In genomic region chr2:69646714-69647113, GRCh38 we compare ENCODE assay signal across 18 cellular contexts. TPM values are rescaled to one million over a fixed set of nuclear protein-coding genes. Genes with fewer than 3 reads are reported as not detected.
DNase-seq lines count a peak whose midpoint lies in the region; ATAC-seq and TF ChIP-seq lines count a peak whose summit lies in the region.
"Had no signal": no experiment of that assay in that cellular context is flagged by ENCODE, and none has a peak within 500 bp of the region (broad histone marks: within the 10 kb centered on the region; RNA-seq: fewer than 3 reads in every experiment).

No MANE protein-coding gene starts in this region.

- H3K4me3 Mint-ChIP-seq in T-cell = peak overlapping the region; percentile 25 to 96 (median 96)
- peak overlapping the region; percentile 92 for H3K4me3 Mint-ChIP-seq in central memory CD8-positive, alpha-beta T cell

- no peaks in the 10 kb centered on the region for H3K36me3 ChIP-seq in left ventricle myocardium inferior
- H3K36me3 ChIP-seq: gastrocnemius medialis, left lung had no signal

- H3K27ac Mint-ChIP-seq in T-cell = peak overlapping the region; percentile 93 to 97
- peak overlapping the region; percentile 94 for H3K27ac Mint-ChIP-seq in central memory CD8-positive, alpha-beta T cell (ENCODE audit: low read depth)

- no peaks in the 10 kb centered on the region for H3K27me3 ChIP-seq in left ventricle myocardium inferior (ENCODE audit: low read depth)
- H3K27me3 ChIP-seq: body of pancreas, gastrocnemius medialis, left lung, SJSA1 had no signal

- peaks cover 2% of the 10 kb centered on the region for H3K36me3 Mint-ChIP-seq in T-cell
- H3K36me3 Mint-ChIP-seq in central memory CD8-positive, alpha-beta T cell (ENCODE audit: insufficient read depth) = peaks cover 27% of the 10 kb centered on the region

- DNase-seq in left ventricle myocardium inferior (no peak), Right ventricle myocardium superior (no peak), T-cell (no peak), NCI-H1092 (lab: John Stamatoyannopoulos, UW) (no peak), NCI-H1436 treated with DMSO at 0.1 percent for 48 hours (lab: John Stamatoyannopoulos, UW) (no peak), SHP77 treated with DMSO at 0.1 percent for 48 hours (lab: John Stamatoyannopoulos, UW) (no peak), NCI-H1694 (lab: John Stamatoyannopoulos, UW) (no peak)
- no peak for DNase-seq in central memory CD8-positive, alpha-beta T cell (ENCODE audit: low spot score in 2 of 2)
- DNase-seq: activated CD4-positive, alpha-beta T cell treated with anti-CD3 and anti-CD28 coated beads for 48 hours; activated effector memory CD4-positive, alpha-beta T cell treated with anti-CD3 and anti-CD28 coated beads, Interleukin-2, amount 50 U/mL, for 16 hours; body of pancreas; gastrocnemius medialis; left lung; NCI-H1930; NCI-H446 treated with DMSO at 0.1 percent for 48 hours had no signal

- H3K27me3 Mint-ChIP-seq in T-cell = no peaks in the 10 kb centered on the region
- H3K27me3 Mint-ChIP-seq in central memory CD8-positive, alpha-beta T cell = no peaks in the 10 kb centered on the region

- no peak for TF ChIP-seq CTCF in left ventricle myocardium inferior (IDR thresholded peaks at IDR 0.05; ENCODE audit: borderline replicate concordance)

- no peak overlapping the region for H3K4me3 ChIP-seq in left ventricle myocardium inferior
- H3K4me3 ChIP-seq: body of pancreas, gastrocnemius medialis, left lung, SJSA1 had no signal

- H3K27ac ChIP-seq in left ventricle myocardium inferior (replicated peaks) = peak overlapping the region; percentile 98
- H3K27ac ChIP-seq: body of pancreas, epithelial cell of prostate, left lung, SJSA1 had no signal

- peaks cover 39% of the 10 kb centered on the region for H3K4me1 ChIP-seq in left ventricle myocardium inferior

- intact Hi-C loops in left ventricle myocardium inferior (cut with micrococcal nuclease) = loop anchor here (10.0 kb wide), 2 partner anchors 58 to 82 kb away; no protein-coding TSS in a partner anchor
- intact Hi-C loops in Right ventricle myocardium superior (cut with DNase I) = loop anchor here (10.0 kb wide), 1 partner anchor 68 kb away; no protein-coding TSS in a partner anchor

- POLR2A ChIA-PET in T-cell (lab: Charles Lee) = interaction anchor here in 1 of 2 donors (1.0 kb wide), 1 partner anchor 59 kb away, joined by 4 read pairs; no protein-coding TSS in a partner anchor

- peaks cover 0 to 3% (median 0%) of the 10 kb centered on the region in 3 donors for H3K9me3 Mint-ChIP-seq in T-cell
- no peaks in the 10 kb centered on the region for H3K9me3 Mint-ChIP-seq in central memory CD8-positive, alpha-beta T cell

- no peak for ATAC-seq in Right ventricle myocardium superior (ENCODE audit: poor library complexity)
- ATAC-seq in T-cell (replicated peaks in 1 of 4) = no peak
- no peak for ATAC-seq in central memory CD8-positive, alpha-beta T cell (replicated peaks; ENCODE audit: extremely low read depth, poor library complexity, severe bottlenecking)
- ATAC-seq: body of pancreas, gastrocnemius medialis, HCT116, left lung had no signal

- CTCF ChIA-PET in T-cell (lab: Charles Lee) = interaction anchor here (0.6 to 1.4 kb wide), 5 partner anchors 19 to 72 kb away, joined by 3 to 5 read pairs (median 3); no protein-coding TSS in a partner anchor

- peaks cover 56 to 60% (median 59%) of the 10 kb centered on the region in 3 donors for H3K4me1 Mint-ChIP-seq in T-cell
- peaks cover 64% of the 10 kb centered on the region for H3K4me1 Mint-ChIP-seq in central memory CD8-positive, alpha-beta T cell

- no peaks in the 10 kb centered on the region for H3K9me3 ChIP-seq in left ventricle myocardium inferior (replicated peaks)
- H3K9me3 ChIP-seq: body of pancreas, gastrocnemius medialis, left lung, SJSA1 had no signal

RNA-seq across cellular contexts. Expression of gene AAK1, which starts 3.2 kb away (rescaled TPM):
- total RNA-seq in left ventricle myocardium inferior (133 TPM), Right ventricle myocardium superior (87.2 TPM), T-cell (100 to 1,000 TPM; 170 to 283 (median 177) TPM)
